24 cellular contexts compared by ENCODE assay signal in genomic region chr2:176169181-176169580, GRCh38. TPM values are rescaled to one million over a fixed set of nuclear protein-coding genes. Genes with fewer than 3 reads are reported as not detected.
"Had no signal": no experiment of that assay in that cellular context is flagged by ENCODE, and none has a peak within 500 bp of the region (broad histone marks: within the 10 kb centered on the region; RNA-seq: fewer than 3 reads in every experiment).

No MANE protein-coding gene starts in this region.

- H3K9me3 Mint-ChIP-seq: mesothelial cell of epicardium had no signal

- DNase-seq: heart left ventricle; hypothalamus; immature natural killer cell; left ventricle myocardium inferior; mesendoderm; naive B cell; retina; right cardiac atrium; sigmoid colon; small intestine; stimulated activated CD4-positive, alpha-beta T cell treated with anti-CD3 and anti-CD28 coated beads, Interleukin-1b, Interleukin-23, amount 100 ng/mL, for 48 hours; stimulated activated CD4-positive, alpha-beta T cell treated with anti-CD3 and anti-CD28 coated beads, Interleukin-2, amount 100 ng/mL, for 48 hours; stimulated activated CD4-positive, alpha-beta T cell treated with anti-CD3 and anti-CD28 coated beads, Interleukin-4, amount 100 ng/mL, for 4 hours; stimulated activated CD8-positive, alpha-beta memory T cell treated with anti-CD3 and anti-CD28 coated beads, Interleukin-4, amount 100 ng/mL, for 48 hours; stimulated activated naive B cell treated with anti-CD40 and anti-IgM and Interleukin-4, amounts not matched to agents 10 μg/mL and 1 μg/mL and 100 μg/mL, for 72 hours; stimulated activated naive CD8-positive, alpha-beta T cell treated with anti-CD3 and anti-CD28 coated beads, Interleukin-15, Interleukin-2, amounts not matched to agents 100 U/mL and 50 U/mL, for 24 hours; stomach; testis; thyroid gland; transverse colon; upper lobe of left lung had no signal

- H3K36me3 Mint-ChIP-seq: mesothelial cell of epicardium had no signal

- ATAC-seq: heart left ventricle; pancreas; right cardiac atrium; stimulated activated naive B cell treated with anti-CD40 and anti-IgM and Interleukin-4, amounts not matched to agents 10 μg/mL and 1 μg/mL and 100 μg/mL, for 72 hours; stimulated activated naive CD8-positive, alpha-beta T cell treated with anti-CD3 and anti-CD28 coated beads, Interleukin-15, Interleukin-2, amounts not matched to agents 100 U/mL and 50 U/mL, for 24 hours had no signal

- H3K4me3 Mint-ChIP-seq: immature natural killer cell; mesothelial cell of epicardium; stimulated activated naive B cell treated with anti-CD40 and anti-IgM and Interleukin-4, amounts not matched to agents 10 μg/mL and 1 μg/mL and 100 μg/mL, for 72 hours had no signal

- H3K27ac Mint-ChIP-seq: immature natural killer cell; mesothelial cell of epicardium; stimulated activated naive B cell treated with anti-CD40 and anti-IgM and Interleukin-4, amounts not matched to agents 10 μg/mL and 1 μg/mL and 100 μg/mL, for 72 hours had no signal

RNA-seq across cellular contexts. Expression of gene HOXD3, which starts 12.1 kb away (rescaled TPM):
- total RNA-seq: left ventricle myocardium inferior, mononuclear cell, right cardiac atrium had no signal

RNA-seq across cellular contexts. Expression of gene HOXD4, which starts 17.8 kb away (rescaled TPM):
- total RNA-seq: left ventricle myocardium inferior, right cardiac atrium had no signal

RNA-seq across cellular contexts. Expression of gene HOXD1, which starts 19.3 kb away (rescaled TPM):
- total RNA-seq: left ventricle myocardium inferior, mesothelial cell of epicardium, mononuclear cell, right cardiac atrium had no signal

RNA-seq across cellular contexts. Expression of gene HOXD8, which starts 39.7 kb away (rescaled TPM):
- total RNA-seq: mononuclear cell had no signal

RNA-seq across cellular contexts. Expression of gene HOXD9, which starts 46.7 kb away (rescaled TPM):
- total RNA-seq: mononuclear cell, right cardiac atrium had no signal
